ENCODE assay signal across 8 cellular contexts in genomic region chr6:34223964-34224940, GRCh38. TPM values are rescaled to one million over a fixed set of nuclear protein-coding genes. Genes with fewer than 3 reads are reported as not detected.
DNase-seq lines count a peak whose midpoint lies in the region; TF ChIP-seq lines count a peak whose summit lies in the region.

No MANE protein-coding gene starts in this region.

- WGBS in endodermal cell (ENCODE audit: insufficient coverage in 1 of 2, insufficient read length in 1 of 2), 2 experiments: 13 to 35% methylated on average over 5 to 55 of the region's 55 CpGs

- peak overlapping the region; percentile 61 for H3K27ac ChIP-seq in endodermal cell (ENCODE audit: low read depth, low read length)

- H3K27ac Mint-ChIP-seq in endodermal cell (peak overlapping the region; percentile 89), mesothelial cell of epicardium (peak overlapping the region; percentile 86)

- H3K9ac ChIP-seq in endodermal cell (ENCODE audit: extremely low read depth, low read length, poor library complexity, severe bottlenecking): peak overlapping the region; percentile 47

- no peak for TF ChIP-seq CTCF in GM20000 (IDR thresholded peaks at IDR 0.05; ENCODE audit: extremely low read depth, missing control alignments)
- TF ChIP-seq CTCF in endodermal cell (conservative IDR thresholded peaks at IDR 0.05): no peak
- no peak for TF ChIP-seq CTCF in mesothelial cell of epicardium (IDR thresholded peaks at IDR 0.05; ENCODE audit: unreplicated experiment)

- DNase-seq in COLO668 (lab: John Stamatoyannopoulos, UW; ENCODE audit: unreplicated experiment) (peak; percentile 89), GM20000 (ENCODE audit: low spot score) (peak; percentile 98), HS-5 (ENCODE audit: low read depth) (peak; percentile 70), NOMO-1 treated with dmso at 0.1 percent for 144 hours (lab: John Stamatoyannopoulos, UW; ENCODE audit: unreplicated experiment) (peak; percentile 79), endodermal cell (peak; percentile 96), mesothelial cell of epicardium (ENCODE audit: low spot score in 2 of 2, unreplicated experiment in 2 of 2) (peak; percentile 87 to 92)
- peak; percentile 75 for DNase-seq in activated CD8-positive, alpha-beta memory T cell treated with anti-CD3 and anti-CD28 coated beads, Interleukin-2, amount 50 U/mL, for 24 hours (ENCODE audit: extremely low read depth)
- DNase-seq in stimulated activated CD8-positive, alpha-beta memory T cell treated with anti-CD3 and anti-CD28 coated beads, Interleukin-15, amount 100 ng/mL, for 4 hours (ENCODE audit: low read depth in 2 of 2): peak; percentile 91 to 93

- H3K9me3 Mint-ChIP-seq in endodermal cell: no peaks in the 10 kb centered on the region
- H3K9me3 Mint-ChIP-seq in mesothelial cell of epicardium: no peaks in the 10 kb centered on the region

- H3K9me3 ChIP-seq in endodermal cell (ENCODE audit: control insufficient read depth, low read length): no peaks in the 10 kb centered on the region

- no peaks in the 10 kb centered on the region for H3K27me3 ChIP-seq in endodermal cell (ENCODE audit: control insufficient read depth, insufficient read depth, low read length, poor library complexity, severe bottlenecking)

- peak overlapping the region; percentile 77 for H3K4me3 ChIP-seq in endodermal cell (ENCODE audit: low read length)

- H3K4me1 Mint-ChIP-seq in endodermal cell (peaks cover 34% of the 10 kb centered on the region), mesothelial cell of epicardium (peaks cover 16% of the 10 kb centered on the region)

- H3K36me3 ChIP-seq in endodermal cell (ENCODE audit: control insufficient read depth, insufficient read depth, low read length): no peaks in the 10 kb centered on the region

- H3K4me1 ChIP-seq in endodermal cell (ENCODE audit: control insufficient read depth, insufficient read depth, low read length): peaks cover 12% of the 10 kb centered on the region

- no peaks in the 10 kb centered on the region for H3K27me3 Mint-ChIP-seq in endodermal cell (ENCODE audit: insufficient read depth)
- H3K27me3 Mint-ChIP-seq in mesothelial cell of epicardium (ENCODE audit: low read depth): no peaks in the 10 kb centered on the region

- no peaks in the 10 kb centered on the region for H3K36me3 Mint-ChIP-seq in endodermal cell (ENCODE audit: low read depth)
- H3K36me3 Mint-ChIP-seq in mesothelial cell of epicardium: no peaks in the 10 kb centered on the region

- H3K4me3 Mint-ChIP-seq in endodermal cell (peak overlapping the region; percentile 47), mesothelial cell of epicardium (peak overlapping the region; percentile 68)

RNA-seq across cellular contexts. Expression of gene HMGA1, which starts 12.4 kb away (rescaled TPM):
- total RNA-seq in endodermal cell (1,000 to 10,000 TPM; 1,306 to 1,595 TPM), mesothelial cell of epicardium (213 to 222 TPM (median 216 TPM) in 3 replicates)
- polyA plus RNA-seq in endodermal cell (2013, experiment 1 of 2): 1,230 TPM
- polyA plus RNA-seq in endodermal cell (2013, experiment 2 of 2): 1,159 TPM

RNA-seq across cellular contexts. Expression of gene SMIM29, which starts 24.6 kb away (rescaled TPM):
- total RNA-seq in endodermal cell (1 to 10 TPM; 7.2 to 7.9 TPM), mesothelial cell of epicardium (8.4 to 8.9 TPM (median 8.6 TPM) in 3 replicates)
- polyA plus RNA-seq in endodermal cell (2013, experiment 1 of 2): 16.4 TPM
- polyA plus RNA-seq in endodermal cell (2013, experiment 2 of 2): 14.3 TPM

Comparison
In these comparisons a context has a peak if more than half of its experiments do, and no peak if none do; other contexts are left out.
1. Peak in every context shown above with its lines: DNase-seq, H3K4me3 ChIP-seq and H3K27ac ChIP-seq.